Comparison of ENCODE assay signal across 25 cellular contexts in genomic region chr11:83826078-83826477, GRCh38.
DNase-seq lines count a peak whose midpoint lies in the region; ATAC-seq and TF ChIP-seq lines count a peak whose summit lies in the region.
"Had no signal": no experiment of that assay in that cellular context is flagged by ENCODE, and none has a peak within 500 bp of the region (broad histone marks: within the 10 kb centered on the region; RNA-seq: fewer than 3 reads in every experiment).

No MANE protein-coding gene starts in this region.

- dilution Hi-C loops in IMR-90 (cut with HindIII; ENCODE audit: low sequenced_read_pairs, unreplicated experiment): no loop called here

- H2AK5ac ChIP-seq in IMR-90 (ENCODE audit: low read depth, low read length): peak overlapping the region; percentile 67

- H4K8ac ChIP-seq in IMR-90 (ENCODE audit: low read depth in 2 of 2, low read length in 2 of 2): peak overlapping the region; percentile 92 to 94

- no TSS peak for BruUV-seq in IMR-90 (replicated peaks; lab: Mats Ljungman, UMichigan)

- H4K5ac ChIP-seq in IMR-90 (ENCODE audit: low read depth, low read length): peak overlapping the region; percentile 46; the same call in 1 of the 2 replicates

- H3K18ac ChIP-seq in IMR-90 (ENCODE audit: low read depth, low read length): no peak overlapping the region

- DNase-seq in SK-N-SH: no peak
- DNase-seq in IMR-90: no peak
- no peak for DNase-seq in endodermal cell
- DNase-seq in SHP77 treated with DMSO at 0.1 percent for 48 hours (lab: John Stamatoyannopoulos, UW): no peak
- DNase-seq in NCI-H1092 (lab: John Stamatoyannopoulos, UW): no peak
- DNase-seq: C1 segment of cervical spinal cord; CD4-positive, alpha-beta memory T cell; COR-L47; DMS53; H7; KBM-7; MV-4-11; NCI-H1105 treated with DMSO at 0.1 percent for 48 hours; NCI-H146; NCI-H1930; NCI-H2107; NCI-H446 treated with DMSO at 0.1 percent for 48 hours; NCI-H526; SHP77 had no signal

- H3K79me2 ChIP-seq in SK-N-SH (ENCODE audit: insufficient read depth): no peaks in the 10 kb centered on the region

- H3K27ac ChIP-seq in SK-N-SH (ENCODE audit: low read depth in 2 of 2, low read length in 1 of 2) (0 out of 4 replicates have a peak overlapping the region, but pooled peaks of 1 of the 2 experiments have one; percentile 75), IMR-90 (ENCODE audit: insufficient read depth, low read length) (no peak overlapping the region), endodermal cell (ENCODE audit: low read depth, low read length) (no peak overlapping the region)
- H3K27ac ChIP-seq: 22Rv1, RWPE1, SK-N-MC had no signal

- POLR2A ChIA-PET in SK-N-SH (lab: Yijun Ruan, JAX) (no interaction called here), IMR-90 (lab: Charles Lee; ENCODE audit: unreplicated experiment) (no interaction called here)

- peaks cover under 1% of the 10 kb centered on the region for H3K27me3 Mint-ChIP-seq in endodermal cell (ENCODE audit: insufficient read depth)
- no peaks in the 10 kb centered on the region for H3K27me3 Mint-ChIP-seq in stimulated activated memory B cell treated with anti-CD40 and anti-IgM and Interleukin-4, amounts not matched to agents 10 μg/mL and 1 μg/mL and 100 μg/mL, for 72 hours

- peak overlapping the region; percentile 88; the same call in 2 of the 3 replicates for H2BK15ac ChIP-seq in IMR-90 (ENCODE audit: low read depth, low read length)

- H3K4ac ChIP-seq in IMR-90 (ENCODE audit: low read depth, low read length): peak overlapping the region; percentile 96

- H3K4me3 Mint-ChIP-seq in endodermal cell: no peak overlapping the region
- no peak overlapping the region for H3K4me3 Mint-ChIP-seq in stimulated activated memory B cell treated with anti-CD40 and anti-IgM and Interleukin-4, amounts not matched to agents 10 μg/mL and 1 μg/mL and 100 μg/mL, for 72 hours
- H3K4me3 Mint-ChIP-seq: CD4-positive, alpha-beta memory T cell had no signal

- H3K4me1 Mint-ChIP-seq in endodermal cell: peaks cover 5% of the 10 kb centered on the region
- H3K4me1 Mint-ChIP-seq in stimulated activated memory B cell treated with anti-CD40 and anti-IgM and Interleukin-4, amounts not matched to agents 10 μg/mL and 1 μg/mL and 100 μg/mL, for 72 hours: no peaks in the 10 kb centered on the region

- H4K20me1 ChIP-seq in SK-N-SH (ENCODE audit: insufficient read depth): no peaks in the 10 kb centered on the region
- H4K20me1 ChIP-seq in IMR-90 (ENCODE audit: insufficient read depth, low read length): no peaks in the 10 kb centered on the region

- peak overlapping the region; percentile 95 for H4K91ac ChIP-seq in IMR-90 (ENCODE audit: insufficient read depth, low read depth, low read length)

- no peaks in the 10 kb centered on the region for H3K9me2 ChIP-seq in SK-N-SH

- H2AFZ ChIP-seq in SK-N-SH (ENCODE audit: low read depth) (peak overlapping the region; percentile 88), IMR-90 (replicated peaks; ENCODE audit: low read length, poor library complexity) (peak overlapping the region; percentile 15)

- H3K27me3 ChIP-seq in SK-N-SH (ENCODE audit: insufficient read depth): no peaks in the 10 kb centered on the region
- no peaks in the 10 kb centered on the region for H3K27me3 ChIP-seq in IMR-90 (ENCODE audit: control insufficient read depth, insufficient read depth, low read length)
- H3K27me3 ChIP-seq in endodermal cell (ENCODE audit: control insufficient read depth, insufficient read depth, low read length, poor library complexity, severe bottlenecking): peaks cover 6% of the 10 kb centered on the region

- intact Hi-C loops in IMR-90 (cut with micrococcal nuclease): no loop called here

- H3K4me1 ChIP-seq in SK-N-SH (ENCODE audit: control insufficient read depth in 1 of 2, insufficient read depth in 2 of 2, low read depth in 1 of 2, low read length in 1 of 2): peaks cover 0 to 32% of the 10 kb centered on the region in 2 experiments; a peak in 1 of 4 replicates
- peaks cover 8% of the 10 kb centered on the region for H3K4me1 ChIP-seq in IMR-90 (ENCODE audit: control insufficient read depth, insufficient read depth, low read length)
- H3K4me1 ChIP-seq in endodermal cell (ENCODE audit: control insufficient read depth, insufficient read depth, low read length): no peaks in the 10 kb centered on the region

- no peaks in the 10 kb centered on the region for H3K36me3 Mint-ChIP-seq in endodermal cell (ENCODE audit: low read depth)
- no peaks in the 10 kb centered on the region for H3K36me3 Mint-ChIP-seq in stimulated activated memory B cell treated with anti-CD40 and anti-IgM and Interleukin-4, amounts not matched to agents 10 μg/mL and 1 μg/mL and 100 μg/mL, for 72 hours
- H3K36me3 Mint-ChIP-seq: CD4-positive, alpha-beta memory T cell had no signal

- H3K27ac Mint-ChIP-seq in endodermal cell: no peak overlapping the region
- H3K27ac Mint-ChIP-seq in stimulated activated memory B cell treated with anti-CD40 and anti-IgM and Interleukin-4, amounts not matched to agents 10 μg/mL and 1 μg/mL and 100 μg/mL, for 72 hours: no peak overlapping the region

- H2BK20ac ChIP-seq in IMR-90 (ENCODE audit: low read depth, low read length): peak overlapping the region; percentile 98

- in situ Hi-C loops in IMR-90 (cut with MboI; ENCODE audit: low sequenced_read_pairs): loop anchor here (25.0 kb wide), 1 partner anchor 1761 kb away; no protein-coding TSS in a partner anchor

- H3K14ac ChIP-seq in IMR-90 (replicated peaks; ENCODE audit: low read depth, low read length): peak overlapping the region; percentile 95

- no peak for TF ChIP-seq POLR2A in IMR-90 (IDR thresholded peaks at IDR 0.05; ENCODE audit: low read depth, low read length)

- H3F3A ChIP-seq in SK-N-SH (replicated peaks; ENCODE audit: insufficient read depth): peaks cover 23% of the 10 kb centered on the region

- no peaks in the 10 kb centered on the region for H3K9me3 ChIP-seq in SK-N-SH
- H3K9me3 ChIP-seq in IMR-90 (ENCODE audit: control insufficient read depth, insufficient read depth, low read length): no peaks in the 10 kb centered on the region
- no peaks in the 10 kb centered on the region for H3K9me3 ChIP-seq in endodermal cell (ENCODE audit: control insufficient read depth, low read length)

- CTCF ChIA-PET in SK-N-SH (lab: Yijun Ruan, JAX): interaction anchor here (1.8 to 5.4 kb wide), 4 partner anchors 9 to 739 kb away, joined by 7 to 41 read pairs (median 29); no protein-coding TSS in a partner anchor
- CTCF ChIA-PET in IMR-90 (lab: Yijun Ruan, JAX): interaction anchor here (2.6 kb wide), 1 partner anchor 11 kb away, joined by 13 read pairs; no protein-coding TSS in a partner anchor

- no peaks in the 10 kb centered on the region for H3K9me3 Mint-ChIP-seq in endodermal cell
- H3K9me3 Mint-ChIP-seq in stimulated activated memory B cell treated with anti-CD40 and anti-IgM and Interleukin-4, amounts not matched to agents 10 μg/mL and 1 μg/mL and 100 μg/mL, for 72 hours: no peaks in the 10 kb centered on the region
- H3K9me3 Mint-ChIP-seq: CD4-positive, alpha-beta memory T cell had no signal

- H3K4me3 ChIP-seq in SK-N-SH (ENCODE audit: low read depth in 2 of 2, low read length in 1 of 2) (no peak overlapping the region), IMR-90 (ENCODE audit: insufficient read depth, low read depth, low read length) (no peak overlapping the region), endodermal cell (ENCODE audit: low read length) (no peak overlapping the region)
- H3K4me3 ChIP-seq: SK-N-MC had no signal

- TF ChIP-seq EP300 in SK-N-SH (IDR thresholded peaks at IDR 0.05; ENCODE audit: borderline replicate concordance in 1 of 2, low read depth in 1 of 2, low read length in 1 of 2): no peak

- TF ChIP-seq RAD21 in SK-N-SH (IDR thresholded peaks at IDR 0.05; ENCODE audit: low read length) (no peak), IMR-90 (IDR thresholded peaks at IDR 0.05; ENCODE audit: low read length) (no peak)

- H3K4me2 ChIP-seq in SK-N-SH (no peak overlapping the region), IMR-90 (ENCODE audit: low read depth, low read length) (no peak overlapping the region)

- H3K79me1 ChIP-seq in IMR-90 (ENCODE audit: low read depth in 1 of 2, low read length in 2 of 2): no peaks in the 10 kb centered on the region

- H2BK5ac ChIP-seq in IMR-90 (ENCODE audit: low read depth, low read length, poor library complexity, severe bottlenecking): peak overlapping the region; percentile 89

- peak overlapping the region; percentile 90 for H3K23ac ChIP-seq in IMR-90 (ENCODE audit: low read depth, low read length)

- H3K9ac ChIP-seq in SK-N-SH (no peak overlapping the region), IMR-90 (ENCODE audit: low read depth, low read length) (no peak overlapping the region), endodermal cell (ENCODE audit: extremely low read depth, low read length, poor library complexity, severe bottlenecking) (no peak overlapping the region)

- peaks cover 9% of the 10 kb centered on the region for H3K9me1 ChIP-seq in IMR-90 (ENCODE audit: insufficient read depth, low read length)

- no peak for ATAC-seq in SK-N-SH treated with all-trans-retinoic acid at 6 μM for 48 hours
- no peak for ATAC-seq in IMR-90 (ENCODE audit: low read depth)
- peak; percentile 31 for ATAC-seq in stimulated activated memory B cell treated with anti-CD40 and anti-IgM and Interleukin-4, amounts not matched to agents 10 μg/mL and 1 μg/mL and 100 μg/mL, for 72 hours
- ATAC-seq in HG03565 (IDR thresholded peaks at IDR 0.05; ENCODE audit: unreplicated experiment): no peak

- no peaks in the 10 kb centered on the region for H3K36me3 ChIP-seq in SK-N-SH (replicated peaks in 1 of 2; ENCODE audit: control insufficient read depth in 1 of 2, insufficient read depth in 2 of 2, low read length in 1 of 2)
- no peaks in the 10 kb centered on the region for H3K36me3 ChIP-seq in IMR-90 (ENCODE audit: control insufficient read depth, insufficient read depth, low read length)
- H3K36me3 ChIP-seq in endodermal cell (ENCODE audit: control insufficient read depth, insufficient read depth, low read length): no peaks in the 10 kb centered on the region

- peak overlapping the region; percentile 34 for H2AK9ac ChIP-seq in IMR-90 (replicated peaks; ENCODE audit: low read depth, low read length, poor library complexity)

- no peak overlapping the region for H3K56ac ChIP-seq in IMR-90 (ENCODE audit: extremely low read depth, insufficient read depth, low read length)

- H2BK120ac ChIP-seq in IMR-90 (ENCODE audit: low read depth, low read length): peak overlapping the region; percentile 99

- no peak for TF ChIP-seq CTCF in SK-N-SH (IDR thresholded peaks at IDR 0.05)
- no peak for TF ChIP-seq CTCF in IMR-90 (conservative IDR thresholded peaks at IDR 0.05; ENCODE audit: low read depth, low read length)
- TF ChIP-seq CTCF in endodermal cell (conservative IDR thresholded peaks at IDR 0.05): peak; percentile 16

TF ChIP-seq in SK-N-SH, 30 proteins besides CTCF, POLR2A, EP300 and RAD21 (continues in another document):
- TF ChIP-seq POLR2AphosphoS5 (IDR thresholded peaks at IDR 0.05; ENCODE audit: low read depth, low read length) (no peak), NRF1 (IDR thresholded peaks at IDR 0.05; ENCODE audit: low read depth, low read length) (no peak)

TF ChIP-seq in SK-N-SH treated with all-trans-retinoic acid at 6 μM for 48 hours, 23 proteins besides CTCF, POLR2A, EP300 and RAD21 (continues in another document):
- no peak for TF ChIP-seq ZFP30 (CRISPR knock-in tag; IDR thresholded peaks at IDR 0.05)
- no peak for TF ChIP-seq TCF4 (CRISPR knock-in tag; IDR thresholded peaks at IDR 0.05; ENCODE audit: borderline replicate concordance)

TF ChIP-seq in IMR-90, 13 proteins besides CTCF, POLR2A, EP300 and RAD21 (continues in another document):
- no peak for TF ChIP-seq SMC3 (IDR thresholded peaks at IDR 0.05; ENCODE audit: low read depth, low read length)
